8 cellular contexts compared by ENCODE assay signal in the genomic region with DNA sequence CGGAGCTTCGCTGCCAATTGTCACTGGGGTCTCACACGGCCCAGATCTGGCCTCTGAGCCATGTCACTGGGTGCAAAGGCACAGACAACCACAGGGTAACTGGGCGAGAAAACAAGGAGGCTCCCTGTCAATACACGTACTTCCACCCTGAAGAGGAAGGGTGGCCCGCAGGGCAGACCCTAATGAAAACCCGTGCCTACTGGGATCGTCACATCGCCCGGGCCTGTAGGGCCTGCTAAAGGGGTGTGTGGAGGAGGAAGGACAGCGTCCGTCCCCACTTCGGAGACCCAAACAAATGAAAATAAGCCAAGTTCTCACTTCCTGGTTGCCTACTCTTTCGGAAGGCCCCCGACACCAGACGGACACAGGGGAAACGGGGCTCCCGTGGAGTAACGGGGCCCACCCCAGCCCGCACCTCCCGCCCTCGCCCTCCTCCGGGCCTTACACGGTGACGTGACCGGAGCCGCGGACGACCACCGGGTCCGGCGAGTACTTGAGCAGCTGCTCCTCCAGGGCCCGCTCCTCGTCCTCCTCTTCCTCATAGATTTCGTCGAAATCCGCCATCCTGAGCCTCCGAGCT. TPM values are rescaled to one million over a fixed set of nuclear protein-coding genes. Genes with fewer than 3 reads are reported as not detected.
DNase-seq lines count a peak whose midpoint lies in the region; ATAC-seq and TF ChIP-seq lines count a peak whose summit lies in the region.

No MANE protein-coding gene starts in this region.

- H3K27ac ChIP-seq in RWPE2 (ENCODE audit: poor library complexity, severe bottlenecking): peak overlapping the region; percentile 94
- H3K27ac ChIP-seq in hepatocyte: peak overlapping the region; percentile 98
- H3K27ac ChIP-seq in gastrocnemius medialis: peak overlapping the region; percentile 83 to 94 (median 89)

- H3K27me3 ChIP-seq in RWPE2 (ENCODE audit: insufficient read depth, poor library complexity, severe bottlenecking) (no peaks in the 10 kb centered on the region), hepatocyte (no peaks in the 10 kb centered on the region), gastrocnemius medialis (no peaks in the 10 kb centered on the region)

- H4K20me1 ChIP-seq in hepatocyte (ENCODE audit: insufficient read depth, poor library complexity, severe bottlenecking): peaks cover 45% of the 10 kb centered on the region

- H3K4me1 ChIP-seq in RWPE2 (ENCODE audit: insufficient read depth, poor library complexity, severe bottlenecking) (peaks cover 58% of the 10 kb centered on the region), hepatocyte (ENCODE audit: insufficient read depth) (peaks cover 27% of the 10 kb centered on the region), gastrocnemius medialis (peaks cover 45 to 46% of the 10 kb centered on the region in 2 donors)

- WGBS in hepatocyte (ENCODE audit: low lambda C conversion rate, missing lambda C conversion rate): 1% methylated on average over 30 of the region's 38 CpGs

- peak; percentile 7 for DNase-seq in activated T-cell treated with anti-CD3 and anti-CD28 coated beads for 1 hour (ENCODE audit: low read depth)
- no peak for DNase-seq in activated T-cell treated with anti-CD3 and anti-CD28 coated beads, Interleukin-2, amount 50 U/mL, for 1 hour
- no peak for DNase-seq in RWPE2 (ENCODE audit: low spot score)
- peak in 34 of 56 donors; percentile 5 to 60 (median 36) for DNase-seq in amygdala (lab: John Stamatoyannopoulos, UW)
- DNase-seq in hepatocyte (ENCODE audit: low spot score): peak; percentile 28
- peak in 1 of 2 donors; percentile 25 for DNase-seq in gastrocnemius medialis
- DNase-seq in NCI-H2029 (lab: John Stamatoyannopoulos, UW): no peak

- in situ Hi-C loops in gastrocnemius medialis (cut with MboI; ENCODE audit: low sequenced_read_pairs in 4 of 4): no loop called here

- H3K9me2 ChIP-seq in hepatocyte (replicated peaks; ENCODE audit: insufficient read depth): no peaks in the 10 kb centered on the region

- H3K9me3 ChIP-seq in RWPE2 (ENCODE audit: severe bottlenecking): no peaks in the 10 kb centered on the region
- H3K9me3 ChIP-seq in hepatocyte (ENCODE audit: low read depth): no peaks in the 10 kb centered on the region
- H3K9me3 ChIP-seq in gastrocnemius medialis: no peaks in the 10 kb centered on the region

- peak overlapping the region; percentile 84 for H3K4me2 ChIP-seq in hepatocyte

- peak overlapping the region; percentile 53 for H2AFZ ChIP-seq in hepatocyte

- peaks cover 54% of the 10 kb centered on the region for H3K79me2 ChIP-seq in hepatocyte

- TF ChIP-seq CTCF in RWPE2 (IDR thresholded peaks at IDR 0.05; ENCODE audit: poor library complexity, severe bottlenecking) (no peak), hepatocyte (IDR thresholded peaks at IDR 0.05; ENCODE audit: poor library complexity) (no peak), gastrocnemius medialis (IDR thresholded peaks at IDR 0.05 in 4 of 5, conservative IDR thresholded peaks at IDR 0.05 in 1 of 5) (no peak)

- H3K4me3 ChIP-seq in RWPE2 (ENCODE audit: severe bottlenecking): peak overlapping the region; percentile 86
- peak overlapping the region; percentile 97 for H3K4me3 ChIP-seq in hepatocyte
- H3K4me3 ChIP-seq in gastrocnemius medialis: peak overlapping the region; percentile 89 to 98 (median 94)

- no peak for TF ChIP-seq POLR2A in gastrocnemius medialis (IDR thresholded peaks at IDR 0.05)

- ATAC-seq in HG02981 (IDR thresholded peaks at IDR 0.05; ENCODE audit: unreplicated experiment) (peak; percentile 32), RWPE2 (ENCODE audit: low read depth) (peak; percentile 12), gastrocnemius medialis (peak; percentile 28 to 51)

- intact Hi-C loops in gastrocnemius medialis (cut with DNase I; ENCODE audit: low total_unique reads): loop anchor here (2.0 to 10.0 kb wide), 5 partner anchors 21 to 1409 kb away; a partner anchor contains a TSS

- H3K36me3 ChIP-seq in RWPE2 (ENCODE audit: low read depth) (peaks cover 18% of the 10 kb centered on the region), hepatocyte (replicated peaks; ENCODE audit: insufficient read depth, low read depth) (no peaks in the 10 kb centered on the region), gastrocnemius medialis (no peaks in the 10 kb centered on the region)

RNA-seq across cellular contexts. Expression of a gene that starts 0.6 kb away (rescaled TPM):
- total RNA-seq in hepatocyte: 69.6 and 70.0 TPM in 2 replicates
- 51.3 and 61.8 TPM in 2 replicates for polyA plus RNA-seq in hepatocyte
- 10 to 100 TPM; 11.9 to 18.6 (median 15.5) TPM for total RNA-seq in gastrocnemius medialis

RNA-seq across cellular contexts. Expression of a gene that starts 36.1 kb away (rescaled TPM):
- total RNA-seq in hepatocyte: not detected in 2 replicates
- polyA plus RNA-seq in hepatocyte: not detected in 2 replicates
- not detected for total RNA-seq in gastrocnemius medialis

Comparison
In these comparisons a context has a peak if more than half of its experiments do, and no peak if none do; other contexts are left out.
1. DNase-seq: peak in activated T-cell treated with anti-CD3 and anti-CD28 coated beads for 1 hour (single experiment), amygdala (34 of 56) and hepatocyte (single experiment); none in activated T-cell treated with anti-CD3 and anti-CD28 coated beads, Interleukin-2, amount 50 U/mL, for 1 hour (single experiment), RWPE2 (single experiment) and NCI-H2029 (single experiment).
2. Peak in every context shown above with its lines, with median percentiles within 50 percentile points of each other: ATAC-seq, H3K27ac ChIP-seq and H3K4me3 ChIP-seq.